ENCODE assay signal across 20 cellular contexts in the genomic region with DNA sequence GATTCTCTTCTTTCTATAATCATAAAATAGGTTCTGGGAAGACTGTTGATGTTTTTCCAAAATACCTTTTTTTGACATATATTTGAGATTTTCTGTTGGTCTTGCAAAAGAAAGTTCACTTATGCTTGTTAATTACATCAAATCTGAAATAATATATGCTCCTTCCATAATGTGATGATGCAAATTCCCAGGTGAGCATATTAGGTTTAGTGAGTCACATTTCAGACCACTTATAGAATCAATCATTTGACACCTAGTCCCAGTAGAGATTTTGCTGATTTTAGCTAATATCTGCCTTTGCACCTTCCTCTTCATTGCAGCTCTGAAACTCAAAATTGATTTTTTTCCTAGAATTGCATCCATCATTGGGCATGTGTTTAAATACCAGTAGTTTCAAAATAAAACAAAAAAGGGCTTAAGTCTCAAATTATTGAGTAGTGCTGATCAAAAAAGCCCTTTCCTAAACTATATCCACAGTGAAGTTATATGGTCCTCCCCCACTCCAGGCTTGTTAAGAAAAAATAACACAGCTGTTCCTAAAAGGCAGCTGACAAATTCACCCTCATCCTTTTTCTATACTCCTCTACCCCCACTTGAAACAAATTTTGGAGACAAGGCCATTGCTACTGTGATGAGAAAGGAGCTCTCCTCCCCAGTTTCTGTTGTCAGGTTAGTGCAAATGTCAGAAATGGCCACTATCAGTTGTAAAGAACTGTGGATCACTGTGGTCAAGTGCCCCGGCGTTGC. TPM values are rescaled to one million over a fixed set of nuclear protein-coding genes. Genes with fewer than 3 reads are reported as not detected.
"Had no signal": no experiment of that assay in that cellular context is flagged by ENCODE, and none has a peak within 500 bp of the region (broad histone marks: within the 10 kb centered on the region; RNA-seq: fewer than 3 reads in every experiment).

No MANE protein-coding gene starts in this region.

- H3K4me3 Mint-ChIP-seq: activated CD8-positive, alpha-beta memory T cell treated with anti-CD3 and anti-CD28 coated beads, Interleukin-2, amount 10 ng/mL, durations not matched to agents 7 days and 5 days; activated naive CD4-positive, alpha-beta T cell treated with anti-CD3 and anti-CD28 coated beads, Interleukin-2, amount 10 ng/mL, durations not matched to agents 7 days and 5 days; dendritic cell treated with granulocyte-macrophage colony-stimulating factor and Interleukin-4, amounts not matched to agents 40 ng/mL and 50 ng/mL, for 4 days; neural progenitor cell; stimulated activated naive CD8-positive, alpha-beta T cell treated with anti-CD3 and anti-CD28 coated beads, Interleukin-15, Interleukin-2, amounts not matched to agents 100 ng/mL and 50 ng/mL, for 24 hours had no signal

- ATAC-seq: activated CD8-positive, alpha-beta memory T cell treated with anti-CD3 and anti-CD28 coated beads, Interleukin-2, amount 10 ng/mL, durations not matched to agents 7 days and 5 days had no signal

- H3K4me1 ChIP-seq: neural progenitor cell, suprapubic skin, uterus had no signal

- H3K27ac ChIP-seq: adrenal gland, neural progenitor cell, ovary, suprapubic skin, transverse colon, uterus, WERI-Rb-1 had no signal

- H3K27me3 Mint-ChIP-seq: activated CD8-positive, alpha-beta memory T cell treated with anti-CD3 and anti-CD28 coated beads, Interleukin-2, amount 10 ng/mL, durations not matched to agents 7 days and 5 days; activated naive CD4-positive, alpha-beta T cell treated with anti-CD3 and anti-CD28 coated beads, Interleukin-2, amount 10 ng/mL, durations not matched to agents 7 days and 5 days; dendritic cell treated with granulocyte-macrophage colony-stimulating factor and Interleukin-4, amounts not matched to agents 40 ng/mL and 50 ng/mL, for 4 days; stimulated activated naive CD8-positive, alpha-beta T cell treated with anti-CD3 and anti-CD28 coated beads, Interleukin-15, Interleukin-2, amounts not matched to agents 100 ng/mL and 50 ng/mL, for 24 hours had no signal

- H3K27ac Mint-ChIP-seq: activated naive CD4-positive, alpha-beta T cell treated with anti-CD3 and anti-CD28 coated beads, Interleukin-2, amount 10 ng/mL, durations not matched to agents 7 days and 5 days; dendritic cell treated with granulocyte-macrophage colony-stimulating factor and Interleukin-4, amounts not matched to agents 40 ng/mL and 50 ng/mL, for 4 days; stimulated activated naive CD8-positive, alpha-beta T cell treated with anti-CD3 and anti-CD28 coated beads, Interleukin-15, Interleukin-2, amounts not matched to agents 100 ng/mL and 50 ng/mL, for 24 hours had no signal

- H3K9ac ChIP-seq: neural progenitor cell had no signal

- H3K9me3 Mint-ChIP-seq: activated naive CD4-positive, alpha-beta T cell treated with anti-CD3 and anti-CD28 coated beads, Interleukin-2, amount 10 ng/mL, durations not matched to agents 7 days and 5 days; dendritic cell treated with granulocyte-macrophage colony-stimulating factor and Interleukin-4, amounts not matched to agents 40 ng/mL and 50 ng/mL, for 4 days; neural progenitor cell; stimulated activated naive CD8-positive, alpha-beta T cell treated with anti-CD3 and anti-CD28 coated beads, Interleukin-15, Interleukin-2, amounts not matched to agents 100 ng/mL and 50 ng/mL, for 24 hours had no signal

- H2AFZ ChIP-seq: neural progenitor cell had no signal

- H3K9me3 ChIP-seq: adrenal gland, esophagus muscularis mucosa, ovary, sigmoid colon, suprapubic skin, transverse colon, uterus had no signal

- H3K27me3 ChIP-seq: adrenal gland, esophagus muscularis mucosa, neural progenitor cell, ovary, sigmoid colon, suprapubic skin, transverse colon, uterus had no signal

- DNase-seq: activated CD4-positive, alpha-beta T cell treated with anti-CD3 and anti-CD28 coated beads, Interleukin-2, amount 50 U/mL, for 48 hours; activated CD8-positive, alpha-beta memory T cell treated with anti-CD3 and anti-CD28 coated beads, Interleukin-2, amount 10 ng/mL, durations not matched to agents 7 days and 5 days; activated naive CD4-positive, alpha-beta T cell treated with anti-CD3 and anti-CD28 coated beads, Interleukin-2, amount 10 ng/mL, durations not matched to agents 7 days and 5 days; adrenal gland; effector memory CD4-positive, alpha-beta T cell; mesendoderm; ovary; sigmoid colon; stimulated activated CD4-positive, alpha-beta T cell treated with anti-CD3 and anti-CD28 coated beads, Interleukin-12 subunit alpha, Interleukin-12 subunit beta, amount 100 ng/mL, for 4 hours; stimulated activated CD4-positive, alpha-beta T cell treated with anti-CD3 and anti-CD28 coated beads, Interleukin-1b, Interleukin-23, amount 100 ng/mL, for 48 hours; stimulated activated CD8-positive, alpha-beta memory T cell treated with anti-CD3 and anti-CD28 coated beads, Interleukin-4, amount 100 ng/mL, for 48 hours; transverse colon; uterus; WERI-Rb-1 had no signal

- H3K36me3 ChIP-seq: ovary, uterus had no signal

- H3K4me3 ChIP-seq: adrenal gland, esophagus muscularis mucosa, neural progenitor cell, ovary, sigmoid colon, suprapubic skin, transverse colon, uterus had no signal

- H3K4me2 ChIP-seq: neural progenitor cell had no signal

RNA-seq across cellular contexts. Expression of a gene that starts 37.1 kb away (rescaled TPM):
- total RNA-seq: pulmonary artery endothelial cell had no signal
